1 cellular context compared by ENCODE assay signal in the genomic region with DNA sequence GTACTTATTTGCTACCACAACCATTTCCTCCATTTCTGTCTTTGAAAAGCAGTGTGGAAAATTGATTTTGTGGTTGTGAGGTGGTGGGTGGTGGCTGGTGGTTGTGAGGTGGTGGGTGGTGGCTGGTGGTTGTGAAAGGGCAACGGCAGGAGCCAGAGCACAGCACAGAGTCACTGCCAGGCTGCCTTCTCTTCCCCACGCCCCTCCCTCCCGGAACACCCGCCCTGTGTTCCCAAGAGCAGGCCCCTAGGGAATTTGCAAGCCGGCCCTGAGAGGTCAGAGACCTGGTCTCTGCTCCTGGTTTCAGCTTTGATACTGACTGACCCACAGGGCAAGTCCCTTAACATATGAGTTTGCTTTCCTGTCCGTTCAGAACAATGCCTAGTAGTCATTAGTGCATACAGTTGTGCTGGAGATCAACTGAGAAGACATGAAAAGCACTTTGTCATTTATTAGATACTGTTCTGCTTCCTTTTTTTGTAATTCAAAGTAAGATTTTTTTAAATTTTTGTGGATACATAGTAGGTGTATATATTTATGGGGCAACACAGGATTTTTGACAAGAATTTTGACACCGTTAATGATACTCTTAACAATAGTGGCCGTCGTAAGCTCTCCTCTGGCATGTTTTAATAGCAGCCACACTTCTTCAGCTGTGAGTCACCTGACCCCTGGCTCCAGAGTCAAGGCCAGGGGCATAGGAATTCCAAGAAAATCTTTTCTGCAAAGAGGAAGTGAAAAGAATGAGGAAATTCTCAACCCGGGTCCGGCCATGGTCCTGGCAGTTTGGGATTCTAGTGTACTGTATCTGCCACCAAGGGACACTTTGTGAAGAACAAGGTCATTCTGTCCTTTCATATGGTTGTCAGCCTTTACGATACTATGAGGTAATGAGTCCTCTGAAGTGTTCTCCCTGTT.
TF ChIP-seq lines count a peak whose summit lies in the region.

No MANE protein-coding gene starts in this region.

TF ChIP-seq in HepG2, 621 proteins besides CTCF, POLR2A, EP300 and RAD21 (continued from another document and continues in another):
- TF ChIP-seq, protein P1, sequence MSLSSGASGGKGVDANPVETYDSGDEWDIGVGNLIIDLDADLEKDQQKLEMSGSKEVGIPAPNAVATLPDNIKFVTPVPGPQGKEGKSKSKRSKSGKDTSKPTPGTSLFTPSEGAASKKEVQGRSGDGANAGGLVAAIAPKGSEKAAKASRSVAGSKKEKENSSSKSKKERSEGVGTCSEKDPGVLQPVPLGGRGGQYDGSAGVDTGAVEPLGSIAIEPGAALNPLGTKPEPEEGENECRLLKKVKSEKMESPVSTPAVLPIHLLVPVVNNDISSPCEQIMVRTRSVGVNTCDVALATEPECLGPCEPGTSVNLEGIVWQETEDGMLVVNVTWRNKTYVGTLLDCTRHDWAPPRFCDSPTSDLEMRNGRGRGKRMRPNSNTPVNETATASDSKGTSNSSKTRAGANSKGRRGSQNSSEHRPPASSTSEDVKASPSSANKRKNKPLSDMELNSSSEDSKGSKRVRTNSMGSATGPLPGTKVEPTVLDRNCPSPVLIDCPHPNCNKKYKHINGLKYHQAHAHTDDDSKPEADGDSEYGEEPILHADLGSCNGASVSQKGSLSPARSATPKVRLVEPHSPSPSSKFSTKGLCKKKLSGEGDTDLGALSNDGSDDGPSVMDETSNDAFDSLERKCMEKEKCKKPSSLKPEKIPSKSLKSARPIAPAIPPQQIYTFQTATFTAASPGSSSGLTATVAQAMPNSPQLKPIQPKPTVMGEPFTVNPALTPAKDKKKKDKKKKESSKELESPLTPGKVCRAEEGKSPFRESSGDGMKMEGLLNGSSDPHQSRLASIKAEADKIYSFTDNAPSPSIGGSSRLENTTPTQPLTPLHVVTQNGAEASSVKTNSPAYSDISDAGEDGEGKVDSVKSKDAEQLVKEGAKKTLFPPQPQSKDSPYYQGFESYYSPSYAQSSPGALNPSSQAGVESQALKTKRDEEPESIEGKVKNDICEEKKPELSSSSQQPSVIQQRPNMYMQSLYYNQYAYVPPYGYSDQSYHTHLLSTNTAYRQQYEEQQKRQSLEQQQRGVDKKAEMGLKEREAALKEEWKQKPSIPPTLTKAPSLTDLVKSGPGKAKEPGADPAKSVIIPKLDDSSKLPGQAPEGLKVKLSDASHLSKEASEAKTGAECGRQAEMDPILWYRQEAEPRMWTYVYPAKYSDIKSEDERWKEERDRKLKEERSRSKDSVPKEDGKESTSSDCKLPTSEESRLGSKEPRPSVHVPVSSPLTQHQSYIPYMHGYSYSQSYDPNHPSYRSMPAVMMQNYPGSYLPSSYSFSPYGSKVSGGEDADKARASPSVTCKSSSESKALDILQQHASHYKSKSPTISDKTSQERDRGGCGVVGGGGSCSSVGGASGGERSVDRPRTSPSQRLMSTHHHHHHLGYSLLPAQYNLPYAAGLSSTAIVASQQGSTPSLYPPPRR (CRISPR knock-in tag; IDR thresholded peaks at IDR 0.05; ENCODE audit: borderline replicate concordance) = peak; percentile 86
- TF ChIP-seq SIN3A (IDR thresholded peaks at IDR 0.05; ENCODE audit: borderline replicate concordance, low read depth, low read length) (no peak), FOSL1 (CRISPR knock-in tag; IDR thresholded peaks at IDR 0.05; ENCODE audit: borderline replicate concordance) (peak; percentile 16; the same call in 1 of the 2 replicates), ZFP36L1 (CRISPR knock-in tag; IDR thresholded peaks at IDR 0.05) (no peak), MAZ (IDR thresholded peaks at IDR 0.05; ENCODE audit: borderline replicate concordance, low read depth, low read length) (peak; percentile 86), MAZ (CRISPR knock-in tag; IDR thresholded peaks at IDR 0.05; ENCODE audit: low read depth) (peak; percentile 78), NR2C2 (CRISPR knock-in tag; IDR thresholded peaks at IDR 0.05; ENCODE audit: borderline replicate concordance) (peak; percentile 61; the same call in 1 of the 2 replicates), TARDBP (CRISPR knock-in tag; IDR thresholded peaks at IDR 0.05) (peak; percentile 53; the same call in 1 of the 2 replicates), GTF3A (CRISPR knock-in tag; conservative IDR thresholded peaks at IDR 0.05) (0 out of 2 replicates have a peak, but pooled peaks have one; percentile 68), ZNF547 (CRISPR knock-in tag; IDR thresholded peaks at IDR 0.05) (peak; percentile 40; the same call in 1 of the 2 replicates), FOXO1 (CRISPR knock-in tag; IDR thresholded peaks at IDR 0.05) (peak; percentile 56; the same call in 1 of the 2 replicates), ZNF337 (CRISPR knock-in tag; IDR thresholded peaks at IDR 0.05; ENCODE audit: borderline replicate concordance, low read depth) (0 out of 2 replicates have a peak, but pooled peaks have one; percentile 67), ELF3 (CRISPR knock-in tag; IDR thresholded peaks at IDR 0.05) (peak; percentile 72), KDM6A (CRISPR knock-in tag; IDR thresholded peaks at IDR 0.05; ENCODE audit: low read depth) (peak; percentile 70), CHD4 (IDR thresholded peaks at IDR 0.05; ENCODE audit: borderline replicate concordance, low read length) (peak; percentile 91; the same call in 1 of the 2 replicates), ZNF878 (CRISPR knock-in tag; IDR thresholded peaks at IDR 0.05) (0 out of 2 replicates have a peak, but pooled peaks have one; percentile 10), ZNF556 (CRISPR knock-in tag; IDR thresholded peaks at IDR 0.05; ENCODE audit: borderline replicate concordance) (peak; percentile 72; the same call in 1 of the 2 replicates), ZNF660 (CRISPR knock-in tag; IDR thresholded peaks at IDR 0.05; ENCODE audit: borderline replicate concordance, low read depth) (no peak), HNRNPL (IDR thresholded peaks at IDR 0.05; ENCODE audit: low read depth, low read length) (peak; percentile 73; the same call in 1 of the 2 replicates), SNRNP70 (IDR thresholded peaks at IDR 0.05; ENCODE audit: low read depth, low read length) (no peak), NCOA1 (CRISPR knock-in tag; IDR thresholded peaks at IDR 0.05) (no peak), ZIK1 (CRISPR knock-in tag; IDR thresholded peaks at IDR 0.05; ENCODE audit: borderline replicate concordance, low read depth) (0 out of 2 replicates have a peak, but pooled peaks have one; percentile 37), CREM (IDR thresholded peaks at IDR 0.05) (peak; percentile 59; the same call in 1 of the 2 replicates), CREM (CRISPR knock-in tag; IDR thresholded peaks at IDR 0.05) (no peak), PAF1 (CRISPR knock-in tag; IDR thresholded peaks at IDR 0.05) (no peak), ZNF670 (CRISPR knock-in tag; IDR thresholded peaks at IDR 0.05; ENCODE audit: borderline replicate concordance) (peak; percentile 86; the same call in 1 of the 2 replicates), TSC22D2 (CRISPR knock-in tag; IDR thresholded peaks at IDR 0.05; ENCODE audit: borderline replicate concordance) (no peak), POLR2AphosphoS5 (IDR thresholded peaks at IDR 0.05; ENCODE audit: low read depth, low read length) (no peak), NR3C1 (CRISPR knock-in tag; IDR thresholded peaks at IDR 0.05) (no peak)
- TF ChIP-seq, protein P2, sequence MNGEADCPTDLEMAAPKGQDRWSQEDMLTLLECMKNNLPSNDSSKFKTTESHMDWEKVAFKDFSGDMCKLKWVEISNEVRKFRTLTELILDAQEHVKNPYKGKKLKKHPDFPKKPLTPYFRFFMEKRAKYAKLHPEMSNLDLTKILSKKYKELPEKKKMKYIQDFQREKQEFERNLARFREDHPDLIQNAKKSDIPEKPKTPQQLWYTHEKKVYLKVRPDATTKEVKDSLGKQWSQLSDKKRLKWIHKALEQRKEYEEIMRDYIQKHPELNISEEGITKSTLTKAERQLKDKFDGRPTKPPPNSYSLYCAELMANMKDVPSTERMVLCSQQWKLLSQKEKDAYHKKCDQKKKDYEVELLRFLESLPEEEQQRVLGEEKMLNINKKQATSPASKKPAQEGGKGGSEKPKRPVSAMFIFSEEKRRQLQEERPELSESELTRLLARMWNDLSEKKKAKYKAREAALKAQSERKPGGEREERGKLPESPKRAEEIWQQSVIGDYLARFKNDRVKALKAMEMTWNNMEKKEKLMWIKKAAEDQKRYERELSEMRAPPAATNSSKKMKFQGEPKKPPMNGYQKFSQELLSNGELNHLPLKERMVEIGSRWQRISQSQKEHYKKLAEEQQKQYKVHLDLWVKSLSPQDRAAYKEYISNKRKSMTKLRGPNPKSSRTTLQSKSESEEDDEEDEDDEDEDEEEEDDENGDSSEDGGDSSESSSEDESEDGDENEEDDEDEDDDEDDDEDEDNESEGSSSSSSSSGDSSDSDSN (CRISPR knock-in tag; IDR thresholded peaks at IDR 0.05) = peak; percentile 39; the same call in 1 of the 2 replicates
- TF ChIP-seq, protein P3, sequence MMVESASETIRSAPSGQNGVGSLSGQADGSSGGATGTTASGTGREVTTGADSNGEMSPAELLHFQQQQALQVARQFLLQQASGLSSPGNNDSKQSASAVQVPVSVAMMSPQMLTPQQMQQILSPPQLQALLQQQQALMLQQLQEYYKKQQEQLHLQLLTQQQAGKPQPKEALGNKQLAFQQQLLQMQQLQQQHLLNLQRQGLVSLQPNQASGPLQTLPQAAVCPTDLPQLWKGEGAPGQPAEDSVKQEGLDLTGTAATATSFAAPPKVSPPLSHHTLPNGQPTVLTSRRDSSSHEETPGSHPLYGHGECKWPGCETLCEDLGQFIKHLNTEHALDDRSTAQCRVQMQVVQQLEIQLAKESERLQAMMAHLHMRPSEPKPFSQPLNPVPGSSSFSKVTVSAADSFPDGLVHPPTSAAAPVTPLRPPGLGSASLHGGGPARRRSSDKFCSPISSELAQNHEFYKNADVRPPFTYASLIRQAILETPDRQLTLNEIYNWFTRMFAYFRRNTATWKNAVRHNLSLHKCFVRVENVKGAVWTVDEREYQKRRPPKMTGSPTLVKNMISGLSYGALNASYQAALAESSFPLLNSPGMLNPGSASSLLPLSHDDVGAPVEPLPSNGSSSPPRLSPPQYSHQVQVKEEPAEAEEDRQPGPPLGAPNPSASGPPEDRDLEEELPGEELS (CRISPR knock-in tag; IDR thresholded peaks at IDR 0.05) = 0 out of 2 replicates have a peak, but pooled peaks have one; percentile 53
- TF ChIP-seq, protein P4, sequence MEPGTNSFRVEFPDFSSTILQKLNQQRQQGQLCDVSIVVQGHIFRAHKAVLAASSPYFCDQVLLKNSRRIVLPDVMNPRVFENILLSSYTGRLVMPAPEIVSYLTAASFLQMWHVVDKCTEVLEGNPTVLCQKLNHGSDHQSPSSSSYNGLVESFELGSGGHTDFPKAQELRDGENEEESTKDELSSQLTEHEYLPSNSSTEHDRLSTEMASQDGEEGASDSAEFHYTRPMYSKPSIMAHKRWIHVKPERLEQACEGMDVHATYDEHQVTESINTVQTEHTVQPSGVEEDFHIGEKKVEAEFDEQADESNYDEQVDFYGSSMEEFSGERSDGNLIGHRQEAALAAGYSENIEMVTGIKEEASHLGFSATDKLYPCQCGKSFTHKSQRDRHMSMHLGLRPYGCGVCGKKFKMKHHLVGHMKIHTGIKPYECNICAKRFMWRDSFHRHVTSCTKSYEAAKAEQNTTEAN (CRISPR knock-in tag; conservative IDR thresholded peaks at IDR 0.05) = peak; percentile 75; the same call in 1 of the 2 replicates
- TF ChIP-seq, protein P5, sequence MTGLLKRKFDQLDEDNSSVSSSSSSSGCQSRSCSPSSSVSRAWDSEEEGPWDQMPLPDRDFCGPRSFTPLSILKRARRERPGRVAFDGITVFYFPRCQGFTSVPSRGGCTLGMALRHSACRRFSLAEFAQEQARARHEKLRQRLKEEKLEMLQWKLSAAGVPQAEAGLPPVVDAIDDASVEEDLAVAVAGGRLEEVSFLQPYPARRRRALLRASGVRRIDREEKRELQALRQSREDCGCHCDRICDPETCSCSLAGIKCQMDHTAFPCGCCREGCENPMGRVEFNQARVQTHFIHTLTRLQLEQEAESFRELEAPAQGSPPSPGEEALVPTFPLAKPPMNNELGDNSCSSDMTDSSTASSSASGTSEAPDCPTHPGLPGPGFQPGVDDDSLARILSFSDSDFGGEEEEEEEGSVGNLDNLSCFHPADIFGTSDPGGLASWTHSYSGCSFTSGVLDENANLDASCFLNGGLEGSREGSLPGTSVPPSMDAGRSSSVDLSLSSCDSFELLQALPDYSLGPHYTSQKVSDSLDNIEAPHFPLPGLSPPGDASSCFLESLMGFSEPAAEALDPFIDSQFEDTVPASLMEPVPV (CRISPR knock-in tag; IDR thresholded peaks at IDR 0.05) = peak; percentile 40; the same call in 1 of the 2 replicates
- TF ChIP-seq, protein P6, sequence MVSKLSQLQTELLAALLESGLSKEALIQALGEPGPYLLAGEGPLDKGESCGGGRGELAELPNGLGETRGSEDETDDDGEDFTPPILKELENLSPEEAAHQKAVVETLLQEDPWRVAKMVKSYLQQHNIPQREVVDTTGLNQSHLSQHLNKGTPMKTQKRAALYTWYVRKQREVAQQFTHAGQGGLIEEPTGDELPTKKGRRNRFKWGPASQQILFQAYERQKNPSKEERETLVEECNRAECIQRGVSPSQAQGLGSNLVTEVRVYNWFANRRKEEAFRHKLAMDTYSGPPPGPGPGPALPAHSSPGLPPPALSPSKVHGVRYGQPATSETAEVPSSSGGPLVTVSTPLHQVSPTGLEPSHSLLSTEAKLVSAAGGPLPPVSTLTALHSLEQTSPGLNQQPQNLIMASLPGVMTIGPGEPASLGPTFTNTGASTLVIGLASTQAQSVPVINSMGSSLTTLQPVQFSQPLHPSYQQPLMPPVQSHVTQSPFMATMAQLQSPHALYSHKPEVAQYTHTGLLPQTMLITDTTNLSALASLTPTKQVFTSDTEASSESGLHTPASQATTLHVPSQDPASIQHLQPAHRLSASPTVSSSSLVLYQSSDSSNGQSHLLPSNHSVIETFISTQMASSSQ (IDR thresholded peaks at IDR 0.05; ENCODE audit: low read depth) = no peak
- TF ChIP-seq, protein P6 (CRISPR knock-in tag; IDR thresholded peaks at IDR 0.05; ENCODE audit: borderline replicate concordance) = peak; percentile 49; the same call in 1 of the 2 replicates
